In the genomic region with DNA sequence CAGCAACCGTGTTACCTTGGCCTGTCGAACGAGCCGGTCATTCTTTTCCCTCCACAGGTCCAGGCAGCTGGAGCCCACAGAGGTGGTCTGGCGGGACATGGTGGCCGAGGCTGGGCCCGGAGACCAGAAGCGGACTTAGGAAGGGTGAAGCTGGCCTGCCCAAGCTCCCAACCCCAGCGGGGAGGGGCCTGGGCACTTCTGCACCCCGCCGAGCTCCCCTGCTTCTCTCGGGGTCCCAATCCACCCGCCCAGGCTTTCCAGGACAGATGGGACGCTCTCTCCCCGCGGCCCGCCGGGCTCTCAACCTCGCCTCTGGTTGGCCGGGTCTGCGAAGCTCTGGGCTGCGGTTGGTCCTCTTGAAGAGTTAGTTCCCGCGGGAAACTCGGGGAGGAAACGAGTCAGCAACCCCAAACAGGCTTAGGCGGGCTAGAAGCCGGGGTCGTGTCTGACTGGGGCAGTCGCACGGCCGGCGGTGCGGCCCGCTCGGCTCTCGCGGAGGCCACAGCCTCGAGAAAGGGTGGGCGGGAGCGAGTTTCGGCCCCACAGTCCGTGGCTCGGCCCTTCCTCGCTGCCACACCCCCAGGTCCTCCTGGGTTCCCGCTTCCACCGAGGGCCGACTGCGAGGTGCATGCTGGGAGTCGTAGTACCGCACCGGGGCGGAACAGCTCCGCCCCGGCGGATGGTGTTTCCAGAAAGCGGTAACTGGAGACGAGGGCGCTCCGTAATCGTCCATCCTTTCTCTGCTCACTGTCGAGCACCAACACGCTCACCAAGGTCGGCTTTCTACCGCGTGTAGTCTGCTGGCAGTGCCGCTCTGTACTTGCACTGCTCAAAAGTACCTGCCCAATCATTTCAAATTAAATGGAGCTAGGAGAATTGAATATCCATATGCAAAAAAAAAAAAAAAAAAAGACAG, we compare ENCODE assay signal across 1 cellular context.
TF ChIP-seq lines count a peak whose summit lies in the region.

A gene (minus strand): TSS at position 517 of the 916 bp plus-strand sequence. CDS start 418 bp downstream, at position 99.

TF ChIP-seq in H1, 55 proteins besides CTCF, POLR2A, EP300 and RAD21 (continues in another document):
- TF ChIP-seq NANOG (IDR thresholded peaks at IDR 0.05; ENCODE audit: insufficient read depth, low read depth, low read length, poor library complexity, severe bottlenecking) (no peak), JUN (IDR thresholded peaks at IDR 0.05; ENCODE audit: low read depth, low read length) (no peak), CEBPB (IDR thresholded peaks at IDR 0.05; ENCODE audit: low read depth, low read length) (no peak), CREB1 (IDR thresholded peaks at IDR 0.05) (no peak), SP4 (IDR thresholded peaks at IDR 0.05; ENCODE audit: low read length) (peak; percentile 53; the same call in 1 of the 2 replicates), CHD2 (IDR thresholded peaks at IDR 0.05; ENCODE audit: low read length) (no peak; the same call in 1 of the 2 replicates), KDM5A (IDR thresholded peaks at IDR 0.05; ENCODE audit: low read length) (no peak), POU5F1 (IDR thresholded peaks at IDR 0.05; ENCODE audit: low read depth, low read length) (no peak), SP2 (IDR thresholded peaks at IDR 0.05; ENCODE audit: low read length) (no peak), NRF1 (IDR thresholded peaks at IDR 0.05; ENCODE audit: low read depth, low read length) (no peak), SIRT6 (IDR thresholded peaks at IDR 0.05; ENCODE audit: low read length) (no peak), HDAC2 (IDR thresholded peaks at IDR 0.05; ENCODE audit: borderline replicate concordance in 1 of 2, low read depth in 2 of 2, low read length in 2 of 2) (peak; percentile 75 to 94; a peak in 1 of 4 replicates), BACH1 (IDR thresholded peaks at IDR 0.05; ENCODE audit: low read length) (peak; percentile 69; the same call in 1 of the 2 replicates), BCL11A (IDR thresholded peaks at IDR 0.05; ENCODE audit: low read depth in 2 of 2, low read length in 2 of 2) (no peak), SUZ12 (IDR thresholded peaks at IDR 0.05; ENCODE audit: low read length) (no peak), SIN3A (conservative IDR thresholded peaks at IDR 0.05 in 1 of 2, IDR thresholded peaks at IDR 0.05 in 1 of 2; ENCODE audit: low read depth in 1 of 2, low read length in 2 of 2) (peak; percentile 23 to 63; a peak in 2 of 4 replicates), SIX5 (IDR thresholded peaks at IDR 0.05; ENCODE audit: low read depth, low read length) (peak; percentile 54), ZNF274 (IDR thresholded peaks at IDR 0.05; ENCODE audit: borderline replicate concordance, extremely low read depth, low read length) (no peak), CBX8 (IDR thresholded peaks at IDR 0.05; ENCODE audit: borderline replicate concordance, low read depth, low read length) (no peak), PHF8 (conservative IDR thresholded peaks at IDR 0.05; ENCODE audit: low read depth, low read length) (peak; percentile 86), EZH2 (IDR thresholded peaks at IDR 0.05; ENCODE audit: low read depth, low read length, severe bottlenecking) (no peak), SAP30 (IDR thresholded peaks at IDR 0.05; ENCODE audit: insufficient read depth, insufficient replicate concordance, low read length) (peak; percentile 8), TAF7 (optimal IDR thresholded peaks at IDR 0.05; ENCODE audit: borderline replicate concordance, low read depth, low read length) (peak; percentile 19), TCF12 (IDR thresholded peaks at IDR 0.05; ENCODE audit: low read depth, low read length) (no peak), YY1 (IDR thresholded peaks at IDR 0.05; ENCODE audit: low read depth, low read length) (0 out of 2 replicates have a peak, but pooled peaks have one; percentile 25), MAFK (IDR thresholded peaks at IDR 0.05; ENCODE audit: low read depth, low read length) (no peak), HDAC6 (IDR thresholded peaks at IDR 0.05; ENCODE audit: low read depth, low read length) (no peak), KDM1A (IDR thresholded peaks at IDR 0.05; ENCODE audit: borderline replicate concordance, low read length) (no peak), RFX5 (IDR thresholded peaks at IDR 0.05; ENCODE audit: borderline replicate concordance, low read depth, low read length) (no peak), CTBP2 (IDR thresholded peaks at IDR 0.05; ENCODE audit: borderline replicate concordance, insufficient read depth, insufficient read length, low read length) (no peak), CHD1 (IDR thresholded peaks at IDR 0.05; ENCODE audit: low read depth, low read length) (no peak; the same call in 1 of the 2 replicates), GTF2F1 (IDR thresholded peaks at IDR 0.05; ENCODE audit: borderline replicate concordance, low read depth, low read length) (peak; percentile 59; the same call in 1 of the 2 replicates), POLR2AphosphoS5 (IDR thresholded peaks at IDR 0.05; ENCODE audit: low read depth, low read length) (peak; percentile 87), ASH2L (IDR thresholded peaks at IDR 0.05; ENCODE audit: low read length) (no peak), RNF2 (IDR thresholded peaks at IDR 0.05; ENCODE audit: borderline replicate concordance, low read depth, low read length, missing control alignments, poor library complexity, severe bottlenecking) (no peak), EGR1 (IDR thresholded peaks at IDR 0.05; ENCODE audit: borderline replicate concordance, low read depth, low read length) (no peak), TAF1 (IDR thresholded peaks at IDR 0.05; ENCODE audit: low read depth, low read length) (peak; percentile 83), RXRA (IDR thresholded peaks at IDR 0.05; ENCODE audit: insufficient read depth, low read depth, low read length) (no peak), JUND (IDR thresholded peaks at IDR 0.05; ENCODE audit: low read length) (no peak), TBP (IDR thresholded peaks at IDR 0.05; ENCODE audit: low read depth, low read length) (peak; percentile 62), KDM4A (IDR thresholded peaks at IDR 0.05; ENCODE audit: low read depth, low read length, severe bottlenecking) (peak; percentile 46), SRF (IDR thresholded peaks at IDR 0.05; ENCODE audit: low read depth, low read length) (no peak), TEAD4 (IDR thresholded peaks at IDR 0.05; ENCODE audit: low read depth, low read length) (no peak), SP1 (IDR thresholded peaks at IDR 0.05; ENCODE audit: low read depth, low read length) (no peak), FOSL1 (IDR thresholded peaks at IDR 0.05; ENCODE audit: insufficient read depth, low read depth, low read length) (no peak), GABPA (IDR thresholded peaks at IDR 0.05; ENCODE audit: borderline replicate concordance, insufficient read depth, low read length) (no peak), BRCA1 (IDR thresholded peaks at IDR 0.05; ENCODE audit: low read depth, low read length) (peak; percentile 1; the same call in 1 of the 2 replicates), CBX5 (IDR thresholded peaks at IDR 0.05; ENCODE audit: low read depth, low read length) (no peak)
- TF ChIP-seq, protein P1, sequence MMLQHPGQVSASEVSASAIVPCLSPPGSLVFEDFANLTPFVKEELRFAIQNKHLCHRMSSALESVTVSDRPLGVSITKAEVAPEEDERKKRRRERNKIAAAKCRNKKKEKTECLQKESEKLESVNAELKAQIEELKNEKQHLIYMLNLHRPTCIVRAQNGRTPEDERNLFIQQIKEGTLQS (IDR thresholded peaks at IDR 0.05; ENCODE audit: insufficient read depth, low read depth, low read length): no peak
- TF ChIP-seq, protein P2, sequence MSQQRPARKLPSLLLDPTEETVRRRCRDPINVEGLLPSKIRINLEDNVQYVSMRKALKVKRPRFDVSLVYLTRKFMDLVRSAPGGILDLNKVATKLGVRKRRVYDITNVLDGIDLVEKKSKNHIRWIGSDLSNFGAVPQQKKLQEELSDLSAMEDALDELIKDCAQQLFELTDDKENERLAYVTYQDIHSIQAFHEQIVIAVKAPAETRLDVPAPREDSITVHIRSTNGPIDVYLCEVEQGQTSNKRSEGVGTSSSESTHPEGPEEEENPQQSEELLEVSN (IDR thresholded peaks at IDR 0.05): peak; percentile 96
- TF ChIP-seq, protein P3, sequence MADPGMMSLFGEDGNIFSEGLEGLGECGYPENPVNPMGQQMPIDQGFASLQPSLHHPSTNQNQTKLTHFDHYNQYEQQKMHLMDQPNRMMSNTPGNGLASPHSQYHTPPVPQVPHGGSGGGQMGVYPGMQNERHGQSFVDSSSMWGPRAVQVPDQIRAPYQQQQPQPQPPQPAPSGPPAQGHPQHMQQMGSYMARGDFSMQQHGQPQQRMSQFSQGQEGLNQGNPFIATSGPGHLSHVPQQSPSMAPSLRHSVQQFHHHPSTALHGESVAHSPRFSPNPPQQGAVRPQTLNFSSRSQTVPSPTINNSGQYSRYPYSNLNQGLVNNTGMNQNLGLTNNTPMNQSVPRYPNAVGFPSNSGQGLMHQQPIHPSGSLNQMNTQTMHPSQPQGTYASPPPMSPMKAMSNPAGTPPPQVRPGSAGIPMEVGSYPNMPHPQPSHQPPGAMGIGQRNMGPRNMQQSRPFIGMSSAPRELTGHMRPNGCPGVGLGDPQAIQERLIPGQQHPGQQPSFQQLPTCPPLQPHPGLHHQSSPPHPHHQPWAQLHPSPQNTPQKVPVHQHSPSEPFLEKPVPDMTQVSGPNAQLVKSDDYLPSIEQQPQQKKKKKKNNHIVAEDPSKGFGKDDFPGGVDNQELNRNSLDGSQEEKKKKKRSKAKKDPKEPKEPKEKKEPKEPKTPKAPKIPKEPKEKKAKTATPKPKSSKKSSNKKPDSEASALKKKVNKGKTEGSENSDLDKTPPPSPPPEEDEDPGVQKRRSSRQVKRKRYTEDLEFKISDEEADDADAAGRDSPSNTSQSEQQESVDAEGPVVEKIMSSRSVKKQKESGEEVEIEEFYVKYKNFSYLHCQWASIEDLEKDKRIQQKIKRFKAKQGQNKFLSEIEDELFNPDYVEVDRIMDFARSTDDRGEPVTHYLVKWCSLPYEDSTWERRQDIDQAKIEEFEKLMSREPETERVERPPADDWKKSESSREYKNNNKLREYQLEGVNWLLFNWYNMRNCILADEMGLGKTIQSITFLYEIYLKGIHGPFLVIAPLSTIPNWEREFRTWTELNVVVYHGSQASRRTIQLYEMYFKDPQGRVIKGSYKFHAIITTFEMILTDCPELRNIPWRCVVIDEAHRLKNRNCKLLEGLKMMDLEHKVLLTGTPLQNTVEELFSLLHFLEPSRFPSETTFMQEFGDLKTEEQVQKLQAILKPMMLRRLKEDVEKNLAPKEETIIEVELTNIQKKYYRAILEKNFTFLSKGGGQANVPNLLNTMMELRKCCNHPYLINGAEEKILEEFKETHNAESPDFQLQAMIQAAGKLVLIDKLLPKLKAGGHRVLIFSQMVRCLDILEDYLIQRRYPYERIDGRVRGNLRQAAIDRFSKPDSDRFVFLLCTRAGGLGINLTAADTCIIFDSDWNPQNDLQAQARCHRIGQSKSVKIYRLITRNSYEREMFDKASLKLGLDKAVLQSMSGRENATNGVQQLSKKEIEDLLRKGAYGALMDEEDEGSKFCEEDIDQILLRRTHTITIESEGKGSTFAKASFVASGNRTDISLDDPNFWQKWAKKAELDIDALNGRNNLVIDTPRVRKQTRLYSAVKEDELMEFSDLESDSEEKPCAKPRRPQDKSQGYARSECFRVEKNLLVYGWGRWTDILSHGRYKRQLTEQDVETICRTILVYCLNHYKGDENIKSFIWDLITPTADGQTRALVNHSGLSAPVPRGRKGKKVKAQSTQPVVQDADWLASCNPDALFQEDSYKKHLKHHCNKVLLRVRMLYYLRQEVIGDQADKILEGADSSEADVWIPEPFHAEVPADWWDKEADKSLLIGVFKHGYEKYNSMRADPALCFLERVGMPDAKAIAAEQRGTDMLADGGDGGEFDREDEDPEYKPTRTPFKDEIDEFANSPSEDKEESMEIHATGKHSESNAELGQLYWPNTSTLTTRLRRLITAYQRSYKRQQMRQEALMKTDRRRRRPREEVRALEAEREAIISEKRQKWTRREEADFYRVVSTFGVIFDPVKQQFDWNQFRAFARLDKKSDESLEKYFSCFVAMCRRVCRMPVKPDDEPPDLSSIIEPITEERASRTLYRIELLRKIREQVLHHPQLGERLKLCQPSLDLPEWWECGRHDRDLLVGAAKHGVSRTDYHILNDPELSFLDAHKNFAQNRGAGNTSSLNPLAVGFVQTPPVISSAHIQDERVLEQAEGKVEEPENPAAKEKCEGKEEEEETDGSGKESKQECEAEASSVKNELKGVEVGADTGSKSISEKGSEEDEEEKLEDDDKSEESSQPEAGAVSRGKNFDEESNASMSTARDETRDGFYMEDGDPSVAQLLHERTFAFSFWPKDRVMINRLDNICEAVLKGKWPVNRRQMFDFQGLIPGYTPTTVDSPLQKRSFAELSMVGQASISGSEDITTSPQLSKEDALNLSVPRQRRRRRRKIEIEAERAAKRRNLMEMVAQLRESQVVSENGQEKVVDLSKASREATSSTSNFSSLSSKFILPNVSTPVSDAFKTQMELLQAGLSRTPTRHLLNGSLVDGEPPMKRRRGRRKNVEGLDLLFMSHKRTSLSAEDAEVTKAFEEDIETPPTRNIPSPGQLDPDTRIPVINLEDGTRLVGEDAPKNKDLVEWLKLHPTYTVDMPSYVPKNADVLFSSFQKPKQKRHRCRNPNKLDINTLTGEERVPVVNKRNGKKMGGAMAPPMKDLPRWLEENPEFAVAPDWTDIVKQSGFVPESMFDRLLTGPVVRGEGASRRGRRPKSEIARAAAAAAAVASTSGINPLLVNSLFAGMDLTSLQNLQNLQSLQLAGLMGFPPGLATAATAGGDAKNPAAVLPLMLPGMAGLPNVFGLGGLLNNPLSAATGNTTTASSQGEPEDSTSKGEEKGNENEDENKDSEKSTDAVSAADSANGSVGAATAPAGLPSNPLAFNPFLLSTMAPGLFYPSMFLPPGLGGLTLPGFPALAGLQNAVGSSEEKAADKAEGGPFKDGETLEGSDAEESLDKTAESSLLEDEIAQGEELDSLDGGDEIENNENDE (IDR thresholded peaks at IDR 0.05; ENCODE audit: insufficient replicate concordance, low read length): no peak
- TF ChIP-seq, protein P4, sequence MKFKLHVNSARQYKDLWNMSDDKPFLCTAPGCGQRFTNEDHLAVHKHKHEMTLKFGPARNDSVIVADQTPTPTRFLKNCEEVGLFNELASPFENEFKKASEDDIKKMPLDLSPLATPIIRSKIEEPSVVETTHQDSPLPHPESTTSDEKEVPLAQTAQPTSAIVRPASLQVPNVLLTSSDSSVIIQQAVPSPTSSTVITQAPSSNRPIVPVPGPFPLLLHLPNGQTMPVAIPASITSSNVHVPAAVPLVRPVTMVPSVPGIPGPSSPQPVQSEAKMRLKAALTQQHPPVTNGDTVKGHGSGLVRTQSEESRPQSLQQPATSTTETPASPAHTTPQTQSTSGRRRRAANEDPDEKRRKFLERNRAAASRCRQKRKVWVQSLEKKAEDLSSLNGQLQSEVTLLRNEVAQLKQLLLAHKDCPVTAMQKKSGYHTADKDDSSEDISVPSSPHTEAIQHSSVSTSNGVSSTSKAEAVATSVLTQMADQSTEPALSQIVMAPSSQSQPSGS (IDR thresholded peaks at IDR 0.05; ENCODE audit: low read length): no peak
- TF ChIP-seq, protein P5, sequence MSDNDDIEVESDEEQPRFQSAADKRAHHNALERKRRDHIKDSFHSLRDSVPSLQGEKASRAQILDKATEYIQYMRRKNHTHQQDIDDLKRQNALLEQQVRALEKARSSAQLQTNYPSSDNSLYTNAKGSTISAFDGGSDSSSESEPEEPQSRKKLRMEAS (IDR thresholded peaks at IDR 0.05): peak; percentile 66
- TF ChIP-seq, protein P6, sequence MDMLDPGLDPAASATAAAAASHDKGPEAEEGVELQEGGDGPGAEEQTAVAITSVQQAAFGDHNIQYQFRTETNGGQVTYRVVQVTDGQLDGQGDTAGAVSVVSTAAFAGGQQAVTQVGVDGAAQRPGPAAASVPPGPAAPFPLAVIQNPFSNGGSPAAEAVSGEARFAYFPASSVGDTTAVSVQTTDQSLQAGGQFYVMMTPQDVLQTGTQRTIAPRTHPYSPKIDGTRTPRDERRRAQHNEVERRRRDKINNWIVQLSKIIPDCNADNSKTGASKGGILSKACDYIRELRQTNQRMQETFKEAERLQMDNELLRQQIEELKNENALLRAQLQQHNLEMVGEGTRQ (IDR thresholded peaks at IDR 0.05; ENCODE audit: low read length): 0 out of 2 replicates have a peak, but pooled peaks have one; percentile 4
